In genomic region chr11:104259121-104259610, GRCh38 we compare ENCODE assay signal across 28 cellular contexts.
"Had no signal": no experiment of that assay in that cellular context is flagged by ENCODE, and none has a peak within 500 bp of the region (broad histone marks: within the 10 kb centered on the region; RNA-seq: fewer than 3 reads in every experiment).

No MANE protein-coding gene starts in this region.

- ATAC-seq: foreskin keratinocyte; gastroesophageal sphincter; heart left ventricle; left lobe of liver; mucosa of descending colon; natural killer cell treated with Interleukin-12 subunit alpha and Interleukin-12 subunit beta and Interleukin-15 and Interleukin-18, amount 100 ng/mL, for 72 hours; stimulated activated naive CD8-positive, alpha-beta T cell treated with anti-CD3 and anti-CD28 coated beads, Interleukin-15, amount 100 ng/mL, for 72 hours had no signal

- H3K27me3 ChIP-seq: colonic mucosa, esophagus muscularis mucosa, foreskin keratinocyte, gastroesophageal sphincter, heart left ventricle, hepatocyte, neural progenitor cell, ovary, suprapubic skin, vagina had no signal

- H3K4me3 ChIP-seq: colonic mucosa, esophagus muscularis mucosa, gastroesophageal sphincter, heart left ventricle, hepatocyte, lung, mucosa of descending colon, neural progenitor cell, ovary, smooth muscle cell, suprapubic skin, vagina had no signal

- H2AFZ ChIP-seq: hepatocyte, neural progenitor cell had no signal

- DNase-seq: colonic mucosa; effector memory CD4-positive, alpha-beta T cell; foreskin keratinocyte; heart left ventricle; kidney; mesenchymal stem cell; mucosa of descending colon; naive B cell; occipital lobe; ovary; posterior cingulate gyrus; stimulated activated CD4-positive, alpha-beta T cell treated with anti-CD3 and anti-CD28 coated beads, Interleukin-12 subunit alpha, Interleukin-12 subunit beta, amount 100 ng/mL, for 4 hours; stimulated activated CD4-positive, alpha-beta T cell treated with anti-CD3 and anti-CD28 coated beads, Interleukin-1b, Interleukin-23, amount 100 ng/mL, for 48 hours; stimulated activated CD4-positive, alpha-beta T cell treated with anti-CD3 and anti-CD28 coated beads, Interleukin-4, amount 100 ng/mL, for 1 hour; stimulated activated CD8-positive, alpha-beta memory T cell treated with anti-CD3 and anti-CD28 coated beads, Interleukin-4, amount 100 ng/mL, for 48 hours; stimulated activated naive CD4-positive, alpha-beta T cell; stimulated activated naive CD8-positive, alpha-beta T cell treated with anti-CD3 and anti-CD28 coated beads, Interleukin-15, amount 100 ng/mL, for 72 hours; trophoblast cell had no signal

- H3K9me3 ChIP-seq: colonic mucosa, esophagus muscularis mucosa, gastroesophageal sphincter, heart left ventricle, mucosa of descending colon, ovary, suprapubic skin, vagina had no signal

- H3K36me3 ChIP-seq: colonic mucosa, esophagus muscularis mucosa, gastroesophageal sphincter, heart left ventricle, neural progenitor cell, ovary, suprapubic skin, vagina had no signal

- H3K27ac ChIP-seq: colonic mucosa, esophagus muscularis mucosa, foreskin keratinocyte, gastroesophageal sphincter, hepatocyte, neural progenitor cell, ovary, vagina had no signal

- H3K4me1 ChIP-seq: colonic mucosa, esophagus muscularis mucosa, foreskin keratinocyte, gastroesophageal sphincter, neural progenitor cell, suprapubic skin, vagina had no signal
